ENCODE assay signal across 14 cellular contexts in genomic region chr12:2154050-2154449, GRCh38.
A peak's percentile ranks its signal among the peaks of the same experiment; 100 is the strongest.
DNase-seq lines count a peak whose midpoint lies in the region; ATAC-seq lines count a peak whose summit lies in the region.
"Had no signal": no experiment of that assay in that cellular context is flagged by ENCODE, and none has a peak within 500 bp of the region (broad histone marks: within the 10 kb centered on the region; RNA-seq: fewer than 3 reads in every experiment).

No MANE protein-coding gene starts in this region.

- peak overlapping the region; percentile 44 for H3K27ac ChIP-seq in caudate nucleus (ENCODE audit: low read depth, low read length)
- H3K27ac ChIP-seq: WERI-Rb-1 had no signal

- peak; percentile 59 for DNase-seq in HCEC 1CT
- peak in 2 of 61 donors; percentile 22 to 50 for DNase-seq in caudate nucleus (lab: John Stamatoyannopoulos, UW)
- peak; percentile 78 for DNase-seq in hepatic stellate cell (ENCODE audit: low spot score)
- DNase-seq in stromal cell of bone marrow (ENCODE audit: low read depth), result peak; percentile 62
- no peak for DNase-seq in NCI-H2171 (lab: John Stamatoyannopoulos, UW)
- DNase-seq: activated T-cell treated with anti-CD3 and anti-CD28 coated beads, Interleukin-2, amount 50 U/mL, for 24 hours; MM.1S; NCI-H510A; retina; SHP77 treated with DMSO at 0.1 percent for 48 hours; WERI-Rb-1 had no signal

- ATAC-seq in GM18498 (IDR thresholded peaks at IDR 0.05; ENCODE audit: unreplicated experiment) (no peak), HG03139 (IDR thresholded peaks at IDR 0.05; ENCODE audit: unreplicated experiment) (no peak), HG02588 (IDR thresholded peaks at IDR 0.05; ENCODE audit: unreplicated experiment) (no peak)
